In genomic region chr5:2898661-2899060, GRCh38 we compare ENCODE assay signal across 17 cellular contexts.
A peak's percentile ranks its signal among the peaks of the same experiment; 100 is the strongest.
DNase-seq lines count a peak whose midpoint lies in the region; ATAC-seq and TF ChIP-seq lines count a peak whose summit lies in the region.
"Had no signal": no experiment of that assay in that cellular context is flagged by ENCODE, and none has a peak within 500 bp of the region (broad histone marks: within the 10 kb centered on the region; RNA-seq: fewer than 3 reads in every experiment).

No MANE protein-coding gene starts in this region.

- no peak for ATAC-seq in left lobe of liver
- ATAC-seq: CD8-positive, alpha-beta T cell; HepG2 had no signal

- peak; percentile 45 for DNase-seq in coronary artery (ENCODE audit: low spot score)
- peak; percentile 19 for DNase-seq in left lobe of liver (ENCODE audit: low spot score)
- peak; percentile 78 for DNase-seq in osteocyte (ENCODE audit: extremely low spot score, unreplicated experiment)
- DNase-seq in ureter (ENCODE audit: low spot score): peak; percentile 30
- DNase-seq in KG1 (lab: John Stamatoyannopoulos, UW): no peak
- DNase-seq in SKM-1 treated with dmso at 0.1 percent for 144 hours (lab: John Stamatoyannopoulos, UW; ENCODE audit: unreplicated experiment): no peak
- DNase-seq in T-helper 1 cell: no peak
- DNase-seq: COR-L47, DMS153, DMS79 treated with DMSO at 0.1 percent for 48 hours, GDM1, GOT3, HCEC 1CT, HFFc6 had no signal

- no peaks in the 10 kb centered on the region for H3K27me3 Mint-ChIP-seq in osteocyte (ENCODE audit: unreplicated experiment)

- peaks cover 22% of the 10 kb centered on the region for H3K9me3 Mint-ChIP-seq in osteocyte (ENCODE audit: unreplicated experiment)

- TF ChIP-seq CTCF in coronary artery (IDR thresholded peaks at IDR 0.05): no peak
- TF ChIP-seq CTCF in osteocyte (IDR thresholded peaks at IDR 0.05): no peak

- H3K4me1 Mint-ChIP-seq in osteocyte (ENCODE audit: unreplicated experiment): no peaks in the 10 kb centered on the region
- H3K4me1 Mint-ChIP-seq: CD14-positive monocyte had no signal

- H3K27ac Mint-ChIP-seq in osteocyte (ENCODE audit: unreplicated experiment): no peak overlapping the region
- H3K27ac Mint-ChIP-seq: CD8-positive, alpha-beta T cell; HFFc6 had no signal

- no peaks in the 10 kb centered on the region for H3K36me3 Mint-ChIP-seq in osteocyte (ENCODE audit: unreplicated experiment)
- H3K36me3 Mint-ChIP-seq: CD14-positive monocyte; CD8-positive, alpha-beta T cell had no signal

- H3K4me3 ChIP-seq in coronary artery: no peak overlapping the region

- H3K4me3 Mint-ChIP-seq in osteocyte (ENCODE audit: unreplicated experiment): no peak overlapping the region
- H3K4me3 Mint-ChIP-seq: CD14-positive monocyte; CD8-positive, alpha-beta T cell; HFFc6 had no signal

- H3K27ac ChIP-seq in coronary artery: no peak overlapping the region

Comparison
In these comparisons a context has a peak if more than half of its experiments do, and no peak if none do; other contexts are left out.
1. DNase-seq: peak in coronary artery (single experiment), left lobe of liver (single experiment), osteocyte (single experiment) and ureter (single experiment); none in KG1 (single experiment), SKM-1 treated with dmso at 0.1 percent for 144 hours (single experiment) and T-helper 1 cell (0 of 5).